Comparison of ENCODE assay signal across 1 cellular context in the genomic region with DNA sequence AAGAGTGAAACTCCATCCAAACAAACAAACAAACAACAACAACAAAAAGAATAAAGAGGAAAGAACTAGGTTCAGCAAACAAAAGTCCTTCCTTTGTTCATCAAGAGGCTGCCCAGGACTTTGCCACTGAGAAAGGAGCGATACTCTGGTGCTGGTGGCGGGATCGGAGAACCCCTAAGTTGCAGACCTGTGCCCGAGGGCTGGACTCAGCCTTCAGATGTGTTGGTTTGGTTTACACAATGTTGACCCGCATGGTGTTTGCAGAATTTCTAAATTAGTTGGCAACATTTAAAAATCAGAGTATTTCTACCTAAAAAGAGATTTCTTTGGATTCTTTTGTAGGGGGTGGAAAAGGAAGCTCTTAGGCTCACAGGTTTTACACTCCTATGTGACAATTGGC.
TF ChIP-seq lines count a peak whose summit lies in the region.

No MANE protein-coding gene starts in this region.

TF ChIP-seq in GM12878, 131 proteins besides CTCF, POLR2A, EP300 and RAD21:
- TF ChIP-seq MTA2 (IDR thresholded peaks at IDR 0.05; ENCODE audit: low read depth), result no peak
- no peak for TF ChIP-seq ZNF622 (IDR thresholded peaks at IDR 0.05)
- TF ChIP-seq TARDBP (IDR thresholded peaks at IDR 0.05; ENCODE audit: borderline replicate concordance), result no peak
- no peak for TF ChIP-seq SMARCA5 (IDR thresholded peaks at IDR 0.05)
- no peak for TF ChIP-seq ZBED1 (IDR thresholded peaks at IDR 0.05; ENCODE audit: borderline replicate concordance)
- TF ChIP-seq, protein P1, sequence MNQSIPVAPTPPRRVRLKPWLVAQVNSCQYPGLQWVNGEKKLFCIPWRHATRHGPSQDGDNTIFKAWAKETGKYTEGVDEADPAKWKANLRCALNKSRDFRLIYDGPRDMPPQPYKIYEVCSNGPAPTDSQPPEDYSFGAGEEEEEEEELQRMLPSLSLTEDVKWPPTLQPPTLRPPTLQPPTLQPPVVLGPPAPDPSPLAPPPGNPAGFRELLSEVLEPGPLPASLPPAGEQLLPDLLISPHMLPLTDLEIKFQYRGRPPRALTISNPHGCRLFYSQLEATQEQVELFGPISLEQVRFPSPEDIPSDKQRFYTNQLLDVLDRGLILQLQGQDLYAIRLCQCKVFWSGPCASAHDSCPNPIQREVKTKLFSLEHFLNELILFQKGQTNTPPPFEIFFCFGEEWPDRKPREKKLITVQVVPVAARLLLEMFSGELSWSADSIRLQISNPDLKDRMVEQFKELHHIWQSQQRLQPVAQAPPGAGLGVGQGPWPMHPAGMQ (IDR thresholded peaks at IDR 0.05; ENCODE audit: borderline replicate concordance), result no peak
- TF ChIP-seq SREBF1 (IDR thresholded peaks at IDR 0.05; ENCODE audit: low read length), result no peak
- TF ChIP-seq CHD2 (IDR thresholded peaks at IDR 0.05; ENCODE audit: borderline replicate concordance, low read depth, low read length), result no peak
- TF ChIP-seq GATAD2B (conservative IDR thresholded peaks at IDR 0.05; ENCODE audit: low read depth), result no peak
- TF ChIP-seq IRF4 (IDR thresholded peaks at IDR 0.05; ENCODE audit: low read depth, low read length), result no peak
- TF ChIP-seq HDGF (IDR thresholded peaks at IDR 0.05), result no peak
- TF ChIP-seq KAT2A (conservative IDR thresholded peaks at IDR 0.05; ENCODE audit: control insufficient read depth, low read depth, low read length), result no peak
